1 cellular context compared by ENCODE assay signal in genomic region chr22:46666577-46667244, GRCh38.
TF ChIP-seq lines count a peak whose summit lies in the region.

No MANE protein-coding gene starts in this region.

TF ChIP-seq in HepG2, 621 proteins besides CTCF, POLR2A, EP300 and RAD21:
- TF ChIP-seq ZNF18 (CRISPR knock-in tag; IDR thresholded peaks at IDR 0.05; ENCODE audit: insufficient replicate concordance) (no peak), AHR (CRISPR knock-in tag; IDR thresholded peaks at IDR 0.05) (no peak), TFDP1 (CRISPR knock-in tag; IDR thresholded peaks at IDR 0.05; ENCODE audit: borderline replicate concordance) (no peak), KDM2A (CRISPR knock-in tag; IDR thresholded peaks at IDR 0.05; ENCODE audit: borderline replicate concordance, low read depth) (no peak), PCBP2 (optimal IDR thresholded peaks at IDR 0.05; ENCODE audit: low read depth, low read length, poor library complexity, severe bottlenecking) (no peak), RAD51 (IDR thresholded peaks at IDR 0.05; ENCODE audit: borderline replicate concordance) (no peak), DNMT3B (CRISPR knock-in tag; conservative IDR thresholded peaks at IDR 0.05) (no peak)
- TF ChIP-seq, protein P1, sequence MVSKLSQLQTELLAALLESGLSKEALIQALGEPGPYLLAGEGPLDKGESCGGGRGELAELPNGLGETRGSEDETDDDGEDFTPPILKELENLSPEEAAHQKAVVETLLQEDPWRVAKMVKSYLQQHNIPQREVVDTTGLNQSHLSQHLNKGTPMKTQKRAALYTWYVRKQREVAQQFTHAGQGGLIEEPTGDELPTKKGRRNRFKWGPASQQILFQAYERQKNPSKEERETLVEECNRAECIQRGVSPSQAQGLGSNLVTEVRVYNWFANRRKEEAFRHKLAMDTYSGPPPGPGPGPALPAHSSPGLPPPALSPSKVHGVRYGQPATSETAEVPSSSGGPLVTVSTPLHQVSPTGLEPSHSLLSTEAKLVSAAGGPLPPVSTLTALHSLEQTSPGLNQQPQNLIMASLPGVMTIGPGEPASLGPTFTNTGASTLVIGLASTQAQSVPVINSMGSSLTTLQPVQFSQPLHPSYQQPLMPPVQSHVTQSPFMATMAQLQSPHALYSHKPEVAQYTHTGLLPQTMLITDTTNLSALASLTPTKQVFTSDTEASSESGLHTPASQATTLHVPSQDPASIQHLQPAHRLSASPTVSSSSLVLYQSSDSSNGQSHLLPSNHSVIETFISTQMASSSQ (IDR thresholded peaks at IDR 0.05; ENCODE audit: low read depth), result no peak
- TF ChIP-seq, protein P1 (CRISPR knock-in tag; IDR thresholded peaks at IDR 0.05; ENCODE audit: borderline replicate concordance), result no peak
